Comparison of ENCODE assay signal across 9 cellular contexts in the genomic region with DNA sequence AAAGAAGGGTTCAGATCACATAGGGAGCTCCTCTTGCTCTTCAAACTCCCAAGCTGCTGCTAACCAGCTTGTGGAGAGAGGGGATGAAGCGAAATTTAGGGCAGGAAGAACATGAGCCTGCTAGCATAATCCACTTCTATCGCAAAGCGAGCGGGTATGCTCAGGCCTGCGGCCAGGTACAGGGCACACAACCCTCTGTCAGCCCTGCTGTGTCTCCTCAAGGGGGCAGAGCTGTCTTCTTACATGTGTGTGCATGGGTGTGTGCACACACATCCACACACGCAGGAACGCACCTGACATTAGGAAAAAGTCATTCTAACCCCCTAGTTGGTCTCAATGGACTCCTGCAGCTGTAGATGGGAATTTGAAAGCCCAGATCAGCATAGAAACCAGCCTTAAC.
A peak's percentile ranks its signal among the peaks of the same experiment; 100 is the strongest.
DNase-seq lines count a peak whose midpoint lies in the region; ATAC-seq and TF ChIP-seq lines count a peak whose summit lies in the region.
"Had no signal": no experiment of that assay in that cellular context is flagged by ENCODE, and none has a peak within 500 bp of the region (broad histone marks: within the 10 kb centered on the region; RNA-seq: fewer than 3 reads in every experiment).

No MANE protein-coding gene starts in this region.

- H3K4me1 ChIP-seq in psoas muscle = peaks cover 39% of the 10 kb centered on the region
- H3K4me1 ChIP-seq in CD8-positive, alpha-beta memory T cell (ENCODE audit: insufficient read depth, low read length) = no peaks in the 10 kb centered on the region

- H3K4me1 Mint-ChIP-seq in CD8-positive, alpha-beta memory T cell = no peaks in the 10 kb centered on the region
- H3K4me1 Mint-ChIP-seq: activated naive CD8-positive, alpha-beta T cell treated with anti-CD3 and anti-CD28 coated beads for 36 hours had no signal

- TF ChIP-seq CTCF in GM12872 (IDR thresholded peaks at IDR 0.05; ENCODE audit: insufficient read depth, low read depth, low read length) (peak; percentile 25; the same call in 1 of the 3 replicates), fibroblast of villous mesenchyme (IDR thresholded peaks at IDR 0.05; ENCODE audit: insufficient read depth, low read depth, low read length) (peak; percentile 65), psoas muscle (IDR thresholded peaks at IDR 0.05) (peak; percentile 61)

- H3K9me3 Mint-ChIP-seq in CD8-positive, alpha-beta memory T cell = no peaks in the 10 kb centered on the region
- H3K9me3 Mint-ChIP-seq: activated naive CD8-positive, alpha-beta T cell treated with anti-CD3 and anti-CD28 coated beads for 36 hours had no signal

- peak overlapping the region in 1 of 8 donors; percentile 44 for H3K27ac Mint-ChIP-seq in CD8-positive, alpha-beta memory T cell
- H3K27ac Mint-ChIP-seq: activated naive CD8-positive, alpha-beta T cell treated with anti-CD3 and anti-CD28 coated beads for 36 hours had no signal

- no peaks in the 10 kb centered on the region for H3K36me3 ChIP-seq in psoas muscle (ENCODE audit: insufficient read depth in 1 of 2, low read depth in 1 of 2)
- no peaks in the 10 kb centered on the region for H3K36me3 ChIP-seq in CD8-positive, alpha-beta memory T cell (ENCODE audit: insufficient read depth, low read length)

- H3K4me3 ChIP-seq in fibroblast of villous mesenchyme (ENCODE audit: low read depth, low read length) (no peak overlapping the region), psoas muscle (peak overlapping the region; percentile 25)
- no peak overlapping the region for H3K4me3 ChIP-seq in CD8-positive, alpha-beta memory T cell (ENCODE audit: low read length)

- no peaks in the 10 kb centered on the region for H3K27me3 ChIP-seq in psoas muscle (ENCODE audit: insufficient read depth in 3 of 3, low read length in 2 of 3)
- H3K27me3 ChIP-seq in CD8-positive, alpha-beta memory T cell (ENCODE audit: insufficient read depth, low read length, poor library complexity, severe bottlenecking) = no peaks in the 10 kb centered on the region

- intact Hi-C loops in psoas muscle (cut with DNase I) = loop anchor here (2.0 to 10.0 kb wide), 4 partner anchors 60 to 258 kb away; no protein-coding TSS in a partner anchor

- CTCF ChIA-PET in CD8-positive, alpha-beta memory T cell (lab: Charles Lee) = no interaction called here

- POLR2A ChIA-PET in CD8-positive, alpha-beta memory T cell (lab: Charles Lee) = no interaction called here

- 26 to 63% (median 48%) methylated on average over 7 of the region's 7 CpGs for WGBS in psoas muscle, 3 donors

- H3K4me3 Mint-ChIP-seq in CD8-positive, alpha-beta memory T cell = no peak overlapping the region
- H3K4me3 Mint-ChIP-seq: activated naive CD8-positive, alpha-beta T cell treated with anti-CD3 and anti-CD28 coated beads for 36 hours had no signal

- H3K27me3 Mint-ChIP-seq in CD8-positive, alpha-beta memory T cell = peaks cover 0 to 10% of the 10 kb centered on the region in 2 donors
- H3K27me3 Mint-ChIP-seq: activated naive CD8-positive, alpha-beta T cell treated with anti-CD3 and anti-CD28 coated beads for 36 hours had no signal

- no peaks in the 10 kb centered on the region for H3K9me3 ChIP-seq in psoas muscle
- no peaks in the 10 kb centered on the region for H3K9me3 ChIP-seq in CD8-positive, alpha-beta memory T cell (ENCODE audit: low read length)

- ATAC-seq in psoas muscle (peak; percentile 87 to 92 (median 92)), HG03175 (IDR thresholded peaks at IDR 0.05; ENCODE audit: unreplicated experiment) (no peak)

- H3K36me3 Mint-ChIP-seq in CD8-positive, alpha-beta memory T cell = no peaks in the 10 kb centered on the region
- H3K36me3 Mint-ChIP-seq: activated naive CD8-positive, alpha-beta T cell treated with anti-CD3 and anti-CD28 coated beads for 36 hours had no signal

- peak overlapping the region; percentile 50 for H3K27ac ChIP-seq in psoas muscle
- H3K27ac ChIP-seq in CD8-positive, alpha-beta memory T cell (ENCODE audit: low read depth, low read length) = no peak overlapping the region

- DNase-seq in SHP77 (lab: John Stamatoyannopoulos, UW) (peak; percentile 1 to 23), fibroblast of villous mesenchyme (ENCODE audit: low read depth) (peak; percentile 36), psoas muscle (no peak), SW 1271 (lab: John Stamatoyannopoulos, UW) (no peak), T-helper 2 cell (no peak)
- no peak for DNase-seq in CD8-positive, alpha-beta memory T cell
- DNase-seq: activated naive CD8-positive, alpha-beta T cell treated with anti-CD3 and anti-CD28 coated beads for 36 hours had no signal

Comparison
In these comparisons a context has a peak if more than half of its experiments do, and no peak if none do; other contexts are left out.
1. DNase-seq: peak in SHP77 (2 of 2) and fibroblast of villous mesenchyme (single experiment); none in psoas muscle (0 of 2), SW 1271 (0 of 2), CD8-positive, alpha-beta memory T cell (0 of 5) and T-helper 2 cell (0 of 5).
2. Peak in every context shown above with its lines, with median percentiles within 50 percentile points of each other: CTCF ChIP-seq.